12 cellular contexts compared by ENCODE assay signal in the genomic region with DNA sequence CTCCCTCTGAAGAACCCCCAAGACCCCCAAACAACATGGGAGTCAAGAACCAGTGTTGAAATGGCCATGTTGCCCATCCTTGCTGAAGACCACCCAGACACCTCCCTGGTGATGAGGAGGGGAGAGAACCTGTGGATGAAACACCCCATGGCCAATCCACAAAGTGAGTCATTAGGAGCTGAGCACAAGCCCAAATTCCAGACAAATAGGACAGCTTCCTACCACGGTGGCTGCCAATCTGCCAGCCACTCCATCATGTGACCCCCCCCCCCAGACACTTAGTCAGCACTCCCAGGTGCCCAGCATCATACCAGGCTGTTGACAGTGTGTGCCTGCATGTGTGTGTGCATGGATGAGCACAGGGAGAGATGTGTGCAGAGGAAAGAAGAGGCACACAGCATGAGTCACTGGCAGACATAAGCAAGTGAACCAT. TPM values are rescaled to one million over a fixed set of nuclear protein-coding genes. Genes with fewer than 3 reads are reported as not detected.
A peak's percentile ranks its signal among the peaks of the same experiment; 100 is the strongest.
DNase-seq lines count a peak whose midpoint lies in the region; ATAC-seq and TF ChIP-seq lines count a peak whose summit lies in the region.
"Had no signal": no experiment of that assay in that cellular context is flagged by ENCODE, and none has a peak within 500 bp of the region (broad histone marks: within the 10 kb centered on the region; RNA-seq: fewer than 3 reads in every experiment).

No MANE protein-coding gene starts in this region.

- H3K4me3 ChIP-seq in AG10803 (ENCODE audit: low read length), result no peak overlapping the region
- no peak overlapping the region for H3K4me3 ChIP-seq in HFF-Myc (replicated peaks; ENCODE audit: low read depth, low read length)
- H3K4me3 ChIP-seq in kidney epithelial cell (ENCODE audit: low read depth, low read length), result no peak overlapping the region
- H3K4me3 ChIP-seq: hepatocyte, skin epidermis, stomach had no signal

- DNase-seq in AG10803 (ENCODE audit: low read depth), result peak; percentile 15
- no peak for DNase-seq in HFF-Myc (ENCODE audit: extremely low read depth, low read depth)
- peak; percentile 62 for DNase-seq in kidney epithelial cell (ENCODE audit: low read depth)
- DNase-seq in NCI-H1105 treated with DMSO at 0.1 percent for 48 hours (lab: John Stamatoyannopoulos, UW), result no peak
- DNase-seq in CD1c-positive myeloid dendritic cell (ENCODE audit: extremely low spot score), result no peak
- DNase-seq in NCI-H2029 treated with DMSO at 0.1 percent for 48 hours (lab: John Stamatoyannopoulos, UW), result no peak
- DNase-seq: GF-D8 had no signal

- no peak for ATAC-seq in GM21529 (IDR thresholded peaks at IDR 0.05; ENCODE audit: unreplicated experiment)

- H3K27me3 ChIP-seq in kidney epithelial cell (ENCODE audit: control insufficient read depth, insufficient read depth, low read length), result peaks cover 6% of the 10 kb centered on the region

- H3K27ac ChIP-seq in VCaP, result no peak overlapping the region
- H3K27ac ChIP-seq: hepatocyte, skin epidermis, stomach had no signal

- TF ChIP-seq CTCF in AG10803 (conservative IDR thresholded peaks at IDR 0.05; ENCODE audit: low read length) (no peak), HFF-Myc (IDR thresholded peaks at IDR 0.05; ENCODE audit: low read depth, low read length, missing control alignments) (peak; percentile 3), VCaP (conservative IDR thresholded peaks at IDR 0.05) (peak; percentile 59), kidney epithelial cell (IDR thresholded peaks at IDR 0.05; ENCODE audit: insufficient read depth, low read length, poor library complexity, severe bottlenecking) (no peak)

- H3K36me3 ChIP-seq in kidney epithelial cell (ENCODE audit: control insufficient read depth, insufficient read depth, low read length), result no peaks in the 10 kb centered on the region
- H3K36me3 ChIP-seq: stomach had no signal

RNA-seq across cellular contexts. Expression of a gene that starts 26.4 kb away (rescaled TPM):
- total RNA-seq in kidney epithelial cell, result 487 and 584 TPM in 2 replicates

RNA-seq across cellular contexts. Expression of a gene that starts 36.3 kb away (rescaled TPM):
- total RNA-seq in kidney epithelial cell, result 1.1 and 1.8 TPM in 2 replicates

Comparison
In these comparisons a context has a peak if more than half of its experiments do, and no peak if none do; other contexts are left out.
1. DNase-seq: peak in AG10803 (single experiment) and kidney epithelial cell (single experiment); none in HFF-Myc (single experiment), NCI-H1105 treated with DMSO at 0.1 percent for 48 hours (single experiment), CD1c-positive myeloid dendritic cell (single experiment) and NCI-H2029 treated with DMSO at 0.1 percent for 48 hours (single experiment).
2. CTCF ChIP-seq: peak in HFF-Myc (single experiment) and VCaP (single experiment); none in AG10803 (single experiment) and kidney epithelial cell (single experiment).